In the genomic region with DNA sequence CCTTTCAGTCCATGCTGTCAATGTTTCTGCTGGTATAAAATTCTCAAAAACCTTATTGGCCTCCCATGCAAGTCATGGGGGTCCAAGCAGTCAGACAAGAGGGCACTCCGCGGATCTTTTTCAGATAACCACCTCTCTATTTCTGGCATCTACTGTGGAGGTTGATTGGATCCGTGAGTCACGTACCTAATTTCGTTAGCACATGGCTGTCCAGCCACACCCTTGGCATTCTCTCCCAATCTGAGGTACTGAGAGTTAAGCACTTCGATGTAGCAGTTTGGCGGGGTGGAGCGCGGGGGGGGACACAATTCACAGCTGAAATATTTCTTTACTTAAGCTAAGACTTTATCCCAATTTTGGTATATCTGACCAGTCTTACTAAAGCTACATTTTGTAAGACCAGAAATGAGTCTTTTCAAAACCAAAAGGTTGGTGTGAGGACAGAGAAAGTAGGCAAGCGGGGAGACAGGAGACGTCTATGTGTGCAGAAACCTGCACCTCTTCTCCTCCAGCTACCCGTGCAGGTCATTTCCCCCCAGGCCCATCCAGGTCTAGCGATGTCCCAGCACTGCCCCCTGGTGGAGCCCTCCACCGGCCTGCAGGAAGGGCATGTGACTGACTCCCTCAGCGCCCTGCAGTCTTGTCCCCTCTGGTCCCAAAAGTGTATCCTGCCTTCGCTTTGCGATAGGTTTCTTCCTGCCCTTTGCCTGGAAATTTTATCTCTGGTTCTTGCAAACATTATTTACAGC, we compare ENCODE assay signal across 8 cellular contexts.
DNase-seq lines count a peak whose midpoint lies in the region; ATAC-seq, FAIRE-seq and TF ChIP-seq lines count a peak whose summit lies in the region.

No MANE protein-coding gene starts in this region.

- H3K9ac ChIP-seq in GM23248 (peak overlapping the region; percentile 36; the same call in 1 of the 2 replicates), HepG2 (ENCODE audit: insufficient read depth, low read depth, low read length) (no peak overlapping the region)

- no peaks in the 10 kb centered on the region for H3K9me3 Mint-ChIP-seq in activated naive CD8-positive, alpha-beta T cell treated with anti-CD3 and anti-CD28 coated beads, Interleukin-2, amount 50 U/mL, for 24 hours

- TF ChIP-seq EP300 in HepG2 (IDR thresholded peaks at IDR 0.05; ENCODE audit: low read depth in 2 of 2, low read length in 2 of 2) (no peak), HepG2 (CRISPR knock-in tag; IDR thresholded peaks at IDR 0.05; ENCODE audit: borderline replicate concordance) (no peak)

- in situ Hi-C loops in GM23248 (cut with MboI) (no loop called here), HepG2 (cut with HindIII; ENCODE audit: extremely low pct_ligation_motif_present, low pct_unique_long_range_greater_than_20kb) (no loop called here)

- H3K4me3 Mint-ChIP-seq in activated naive CD8-positive, alpha-beta T cell treated with anti-CD3 and anti-CD28 coated beads, Interleukin-2, amount 50 U/mL, for 24 hours = no peak overlapping the region

- H3K4me2 ChIP-seq in GM23248 (ENCODE audit: unreplicated experiment) (peak overlapping the region; percentile 35), HepG2 (ENCODE audit: low read depth, low read length) (no peak overlapping the region)

- H3K27me3 ChIP-seq in A673 (replicated peaks; ENCODE audit: insufficient read depth, low read depth, low read length, poor library complexity) (no peaks in the 10 kb centered on the region), GM23248 (replicated peaks; ENCODE audit: insufficient read depth) (no peaks in the 10 kb centered on the region), HepG2 (ENCODE audit: control insufficient read depth in 1 of 2, insufficient read depth in 2 of 2, low read length in 2 of 2) (no peaks in the 10 kb centered on the region), vagina (no peaks in the 10 kb centered on the region)

- H3K27ac ChIP-seq in A673 (ENCODE audit: low read depth, low read length, poor library complexity, severe bottlenecking) = no peak overlapping the region
- H3K27ac ChIP-seq in GM23248 = peak overlapping the region; percentile 72
- no peak overlapping the region for H3K27ac ChIP-seq in HepG2 (ENCODE audit: extremely low read length, insufficient read depth, low read length)
- H3K27ac ChIP-seq in vagina = no peak overlapping the region

- H3K4me1 ChIP-seq in A673 (ENCODE audit: insufficient read depth, low read length, poor library complexity, severe bottlenecking) (no peaks in the 10 kb centered on the region), GM23248 (ENCODE audit: insufficient read depth) (peaks cover 31% of the 10 kb centered on the region), HepG2 (ENCODE audit: insufficient read depth, low read length) (no peaks in the 10 kb centered on the region), vagina (peaks cover 15% of the 10 kb centered on the region)

- H2AFZ ChIP-seq in GM23248 (peak overlapping the region; percentile 69; the same call in 1 of the 2 replicates), HepG2 (ENCODE audit: low read length) (no peak overlapping the region)

- H3K4me1 Mint-ChIP-seq in activated naive CD8-positive, alpha-beta T cell treated with anti-CD3 and anti-CD28 coated beads, Interleukin-2, amount 50 U/mL, for 24 hours = peaks cover 18% of the 10 kb centered on the region

- BruUV-seq in A673 (replicated peaks; lab: Mats Ljungman, UMichigan) (no TSS peak), HepG2 (replicated peaks; lab: Mats Ljungman, UMichigan) (no TSS peak)

- H4K20me1 ChIP-seq in GM23248 (ENCODE audit: insufficient read depth) (no peaks in the 10 kb centered on the region), HepG2 (ENCODE audit: insufficient read depth, low read length) (no peaks in the 10 kb centered on the region)

- peaks cover 27% of the 10 kb centered on the region; the same call in 1 of the 2 replicates for H3F3A ChIP-seq in GM23248 (ENCODE audit: insufficient read depth)

- no peak overlapping the region for H3K27ac Mint-ChIP-seq in activated naive CD8-positive, alpha-beta T cell treated with anti-CD3 and anti-CD28 coated beads, Interleukin-2, amount 50 U/mL, for 24 hours

- TF ChIP-seq CTCF in A673 (conservative IDR thresholded peaks at IDR 0.05; ENCODE audit: low read depth, low read length) (peak; percentile 71), HepG2 (CRISPR knock-in tag; IDR thresholded peaks at IDR 0.05) (peak; percentile 81), vagina (IDR thresholded peaks at IDR 0.05) (no peak)

- ATAC-seq in activated naive CD8-positive, alpha-beta T cell treated with anti-CD3 and anti-CD28 coated beads, Interleukin-2, amount 50 U/mL, for 24 hours = no peak
- peak; percentile 92 for ATAC-seq in HepG2

- H3K79me2 ChIP-seq in GM23248 (ENCODE audit: insufficient read depth) = no peaks in the 10 kb centered on the region
- H3K79me2 ChIP-seq in HepG2 (ENCODE audit: insufficient read depth, low read length) = no peaks in the 10 kb centered on the region

- H3K9me2 ChIP-seq in GM23248 (ENCODE audit: insufficient read depth) = no peaks in the 10 kb centered on the region

- H3K36me3 ChIP-seq in A673 (ENCODE audit: insufficient read depth, low read length, poor library complexity, severe bottlenecking) (no peaks in the 10 kb centered on the region), GM23248 (ENCODE audit: low read depth) (no peaks in the 10 kb centered on the region), HepG2 (replicated peaks in 1 of 2; ENCODE audit: control insufficient read depth in 1 of 2, insufficient read depth in 2 of 2, low read length in 2 of 2) (peaks cover 0 to 11% of the 10 kb centered on the region in 2 experiments; a peak in 3 of 5 replicates), vagina (no peaks in the 10 kb centered on the region)

- DNase-seq in A673 (ENCODE audit: low spot score) = peak; percentile 55
- DNase-seq in GM23248 = no peak
- DNase-seq in RPMI8226 = peak; percentile 37
- DNase-seq in activated naive CD8-positive, alpha-beta T cell treated with anti-CD3 and anti-CD28 coated beads, Interleukin-2, amount 50 U/mL, for 24 hours = peak; percentile 57
- peak; percentile 16 for DNase-seq in HepG2 (ENCODE audit: low spot score)
- peak; percentile 24 to 44 for DNase-seq in stimulated activated CD8-positive, alpha-beta memory T cell treated with anti-CD3 and anti-CD28 coated beads, Interleukin-7, amount 100 ng/mL, for 48 hours (ENCODE audit: extremely low read depth in 1 of 2, low read depth in 1 of 2)
- DNase-seq in vagina (ENCODE audit: extremely low spot score in 2 of 2) = no peak
- DNase-seq in NCI-H128 (lab: John Stamatoyannopoulos, UW; ENCODE audit: unreplicated experiment) = no peak

- no peak overlapping the region for H3K4me3 ChIP-seq in A673 (ENCODE audit: low read depth, low read length, poor library complexity, severe bottlenecking)
- 0 out of 2 replicates have a peak overlapping the region, but pooled peaks have one; percentile 3 for H3K4me3 ChIP-seq in GM23248
- no peak overlapping the region for H3K4me3 ChIP-seq in HepG2 (replicated peaks in 1 of 3; ENCODE audit: insufficient read depth in 1 of 3, low read depth in 2 of 3, low read length in 3 of 3)
- no peak overlapping the region for H3K4me3 ChIP-seq in vagina

- H3K36me3 Mint-ChIP-seq in activated naive CD8-positive, alpha-beta T cell treated with anti-CD3 and anti-CD28 coated beads, Interleukin-2, amount 50 U/mL, for 24 hours (ENCODE audit: low read depth) = no peaks in the 10 kb centered on the region

- FAIRE-seq in HepG2 (lab: Jason Lieb, UNC) = no peak

- intact Hi-C loops in A673 (cut with micrococcal nuclease; ENCODE audit: unreplicated experiment) (loop anchor here (2.0 kb wide), 1 partner anchor 645 kb away; no protein-coding TSS in a partner anchor), HepG2 (cut with micrococcal nuclease; ENCODE audit: unreplicated experiment) (loop anchor here (1.0 to 5.0 kb wide), 3 partner anchors 65 to 645 kb away; no protein-coding TSS in a partner anchor), vagina (cut with DNase I) (no loop called here)

- TF ChIP-seq POLR2A in HepG2 (IDR thresholded peaks at IDR 0.05; ENCODE audit: insufficient read depth in 1 of 2, low read depth in 2 of 2, low read length in 2 of 2) (no peak), vagina (IDR thresholded peaks at IDR 0.05) (no peak)

- CTCF ChIA-PET in A673 (lab: Charles Lee) (interaction anchor here (0.7 kb wide), 1 partner anchor 862 kb away, joined by 3 read pairs; no protein-coding TSS in a partner anchor), HepG2 (lab: Yijun Ruan, JAX; ENCODE audit: low intra/inter-chr PET ratio, low total read pairs) (interaction anchor here (1.2 kb wide), 1 partner anchor 90 kb away, joined by 3 read pairs; no protein-coding TSS in a partner anchor)

- peak; percentile 53 for TF ChIP-seq RAD21 in HepG2 (CRISPR knock-in tag; IDR thresholded peaks at IDR 0.05)

- 97 to 98% methylated on average over 17 of the region's 17 CpGs for WGBS in GM23248 (ENCODE audit: low coverage in 1 of 2, low lambda C conversion rate in 2 of 2, missing lambda C conversion rate in 2 of 2), 2 experiments
- 91% methylated on average over 17 of the region's 17 CpGs for WGBS in HepG2 (ENCODE audit: low lambda C conversion rate)

- no peaks in the 10 kb centered on the region for H3K27me3 Mint-ChIP-seq in activated naive CD8-positive, alpha-beta T cell treated with anti-CD3 and anti-CD28 coated beads, Interleukin-2, amount 50 U/mL, for 24 hours

- POLR2A ChIA-PET in A673 (lab: Charles Lee; ENCODE audit: low non-redundant PET) (no interaction called here), HepG2 (lab: Yijun Ruan, JAX) (no interaction called here)

- H3K9me3 ChIP-seq in A673 (ENCODE audit: low read depth, low read length, poor library complexity, severe bottlenecking) = no peaks in the 10 kb centered on the region
- no peaks in the 10 kb centered on the region for H3K9me3 ChIP-seq in GM23248 (ENCODE audit: low read depth)
- H3K9me3 ChIP-seq in HepG2 (ENCODE audit: low read length) = no peaks in the 10 kb centered on the region
- no peaks in the 10 kb centered on the region for H3K9me3 ChIP-seq in vagina

Comparison
In these comparisons a context has a peak if more than half of its experiments do, and no peak if none do; other contexts are left out.
1. DNase-seq: peak in A673 (single experiment), RPMI8226 (single experiment), activated naive CD8-positive, alpha-beta T cell treated with anti-CD3 and anti-CD28 coated beads, Interleukin-2, amount 50 U/mL, for 24 hours (single experiment), HepG2 (single experiment) and stimulated activated CD8-positive, alpha-beta memory T cell treated with anti-CD3 and anti-CD28 coated beads, Interleukin-7, amount 100 ng/mL, for 48 hours (2 of 2); none in GM23248 (single experiment), vagina (0 of 2) and NCI-H128 (single experiment).
2. CTCF ChIP-seq: peak in A673 (single experiment) and HepG2 (single experiment); none in vagina (0 of 3).